16 cellular contexts compared by ENCODE assay signal in the genomic region with DNA sequence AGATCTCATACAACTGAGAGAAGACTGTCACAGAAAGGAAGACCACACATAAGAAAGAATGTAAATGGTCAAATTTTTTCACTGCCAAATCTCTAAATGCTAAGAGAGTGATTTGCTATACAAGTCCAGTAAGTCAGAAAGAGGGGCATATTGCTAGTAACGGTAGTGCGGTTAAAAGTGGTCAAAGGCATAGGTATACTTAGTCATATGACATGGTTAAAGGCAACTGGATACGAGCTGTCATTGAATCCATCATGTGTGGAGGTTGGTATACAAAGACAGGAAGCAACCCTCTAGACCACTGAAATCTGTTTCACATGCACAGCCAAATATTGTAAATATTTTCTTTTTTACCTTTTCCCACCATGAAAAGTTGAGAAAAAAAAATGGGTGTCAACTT. TPM values are rescaled to one million over a fixed set of nuclear protein-coding genes. Genes with fewer than 3 reads are reported as not detected.
DNase-seq lines count a peak whose midpoint lies in the region; ATAC-seq, FAIRE-seq and TF ChIP-seq lines count a peak whose summit lies in the region.
"Had no signal": no experiment of that assay in that cellular context is flagged by ENCODE, and none has a peak within 500 bp of the region (broad histone marks: within the 10 kb centered on the region; RNA-seq: fewer than 3 reads in every experiment).

No MANE protein-coding gene starts in this region.

- CTCF ChIA-PET in AG04450 (lab: Charles Lee) (no interaction called here), Caco-2 (lab: Charles Lee) (no interaction called here)

- peak overlapping the region; percentile 38 to 87 (median 66) for H3K27ac Mint-ChIP-seq in nephron
- no peak overlapping the region for H3K27ac Mint-ChIP-seq in Caco-2 (ENCODE audit: unreplicated experiment)
- H3K27ac Mint-ChIP-seq: activated T-helper 17 cell treated with anti-CD3 and anti-CD28 coated beads, Interleukin-2, amount 50 U/mL, for 72 hours; T-helper 2 cell treated with Interferon-gamma antibody and Interleukin-4, amounts not matched to agents 5 μg/mL and 100 μg/mL, for 36 hours had no signal

- peak overlapping the region; percentile 81 for H3K4me3 ChIP-seq in AG04450 (ENCODE audit: low read depth, low read length)
- H3K4me3 ChIP-seq in fibroblast of lung (replicated peaks in 1 of 4; ENCODE audit: control extremely low read depth in 1 of 4, insufficient read depth in 1 of 4, low read depth in 3 of 4, low read length in 4 of 4), result peak overlapping the region; percentile 81 to 88 (median 86)
- no peak overlapping the region for H3K4me3 ChIP-seq in Caco-2 (ENCODE audit: low read depth, low read length)

- no peak for DNase-seq in AG04450 (ENCODE audit: low read depth, low spot score)
- DNase-seq in RCC 7860 (ENCODE audit: low spot score), result peak; percentile 45
- DNase-seq in fibroblast of lung (ENCODE audit: low read depth in 2 of 2), result no peak
- DNase-seq in NCI-H2029 (lab: John Stamatoyannopoulos, UW), result no peak
- DNase-seq in globus pallidus (ENCODE audit: low spot score), result no peak
- DNase-seq in Caco-2, result no peak
- DNase-seq: cerebellar nuclear complex, DMS79 treated with DMSO at 0.1 percent for 48 hours, left lung, NCI-H1105 treated with DMSO at 0.1 percent for 48 hours, occipital lobe had no signal

- H3K4me1 ChIP-seq in fibroblast of lung (ENCODE audit: control insufficient read depth, extremely low read depth, insufficient read depth, low read length) (peaks cover 16% of the 10 kb centered on the region), Caco-2 (peaks cover 3% of the 10 kb centered on the region; the same call in 1 of the 2 replicates)

- H3K9me3 ChIP-seq in AG04450 (ENCODE audit: control insufficient read depth, insufficient read depth, low read length) (no peaks in the 10 kb centered on the region; the same call in 1 of the 2 replicates), fibroblast of lung (ENCODE audit: control insufficient read depth, insufficient read depth, low read depth, low read length) (no peaks in the 10 kb centered on the region), Caco-2 (no peaks in the 10 kb centered on the region)
- H3K9me3 ChIP-seq: left lung had no signal

- H3K36me3 Mint-ChIP-seq in nephron (ENCODE audit: low read depth) (no peaks in the 10 kb centered on the region), Caco-2 (ENCODE audit: insufficient read depth, unreplicated experiment) (no peaks in the 10 kb centered on the region)

- peak overlapping the region; percentile 66 for H3K27ac ChIP-seq in AG04450 (ENCODE audit: low read depth, low read length)
- H3K27ac ChIP-seq in fibroblast of lung (ENCODE audit: insufficient read depth, low read length), result peak overlapping the region; percentile 88

- H3K4me2 ChIP-seq in fibroblast of lung (ENCODE audit: extremely low read depth, insufficient read depth, low read length), result peak overlapping the region; percentile 85

- H3K27me3 ChIP-seq in AG04450 (ENCODE audit: control insufficient read depth, insufficient read depth, low read length) (no peaks in the 10 kb centered on the region), fibroblast of lung (ENCODE audit: control insufficient read depth, insufficient read depth, low read length) (no peaks in the 10 kb centered on the region), Caco-2 (replicated peaks; ENCODE audit: control insufficient read depth, insufficient read depth, low read length) (no peaks in the 10 kb centered on the region)

- no peak overlapping the region for H2AFZ ChIP-seq in fibroblast of lung (ENCODE audit: low read length)

- POLR2A ChIA-PET in AG04450 (lab: Yijun Ruan, JAX), result no interaction called here
- POLR2A ChIA-PET in Caco-2 (lab: Charles Lee), result no interaction called here

- intact Hi-C loops in Caco-2 (cut with micrococcal nuclease; ENCODE audit: unreplicated experiment), result no loop called here

- no TSS peak for BruUV-seq in Caco-2 (replicated peaks; lab: Mats Ljungman, UMichigan)

- H4K20me1 ChIP-seq in fibroblast of lung (ENCODE audit: control insufficient read depth, extremely low read depth, insufficient read depth, low read length), result no peaks in the 10 kb centered on the region

- H3K9ac ChIP-seq in fibroblast of lung (ENCODE audit: insufficient read depth, low read length), result peak overlapping the region; percentile 50

- peaks cover 6% of the 10 kb centered on the region for H3K36me3 ChIP-seq in fibroblast of lung (ENCODE audit: control insufficient read depth, insufficient read depth, low read length)
- no peaks in the 10 kb centered on the region for H3K36me3 ChIP-seq in Caco-2 (ENCODE audit: control insufficient read depth, insufficient read depth, low read length)
- H3K36me3 ChIP-seq: left lung had no signal

- TF ChIP-seq CTCF in AG04450 (IDR thresholded peaks at IDR 0.05; ENCODE audit: low read depth, low read length), result no peak
- TF ChIP-seq CTCF in fibroblast of lung (conservative IDR thresholded peaks at IDR 0.05 in 1 of 2, IDR thresholded peaks at IDR 0.05 in 1 of 2; ENCODE audit: low read depth in 1 of 2, low read length in 2 of 2), result no peak
- TF ChIP-seq CTCF in nephron (IDR thresholded peaks at IDR 0.05; ENCODE audit: unreplicated experiment in 3 of 3), result no peak
- TF ChIP-seq CTCF in Caco-2 (IDR thresholded peaks at IDR 0.05; ENCODE audit: insufficient read depth in 1 of 2, low read depth in 1 of 2, low read length in 1 of 2, severe bottlenecking in 1 of 2, unreplicated experiment in 1 of 2), result no peak

- H3K9me3 Mint-ChIP-seq in nephron, result no peaks in the 10 kb centered on the region
- H3K9me3 Mint-ChIP-seq in Caco-2 (ENCODE audit: unreplicated experiment), result no peaks in the 10 kb centered on the region
- H3K9me3 Mint-ChIP-seq: activated T-helper 17 cell treated with anti-CD3 and anti-CD28 coated beads, Interleukin-2, amount 50 U/mL, for 72 hours; T-helper 2 cell treated with Interferon-gamma antibody and Interleukin-4, amounts not matched to agents 5 μg/mL and 100 μg/mL, for 36 hours had no signal

- no peak for FAIRE-seq in RCC 7860 (lab: Jason Lieb, UNC)
- FAIRE-seq: GM12892 had no signal

- peaks cover 43% of the 10 kb centered on the region for H3K27me3 Mint-ChIP-seq in nephron (ENCODE audit: low read depth)
- H3K27me3 Mint-ChIP-seq in Caco-2 (ENCODE audit: insufficient read depth, unreplicated experiment), result peaks cover 6% of the 10 kb centered on the region

- H3K4me3 Mint-ChIP-seq in nephron (peak overlapping the region; percentile 91 to 92 (median 92)), Caco-2 (ENCODE audit: unreplicated experiment) (no peak overlapping the region)
- H3K4me3 Mint-ChIP-seq: activated T-helper 17 cell treated with anti-CD3 and anti-CD28 coated beads, Interleukin-2, amount 50 U/mL, for 72 hours; T-helper 2 cell treated with Interferon-gamma antibody and Interleukin-4, amounts not matched to agents 5 μg/mL and 100 μg/mL, for 36 hours had no signal

- peaks cover 43% of the 10 kb centered on the region for H3K4me1 Mint-ChIP-seq in nephron
- peaks cover 24% of the 10 kb centered on the region for H3K4me1 Mint-ChIP-seq in Caco-2 (ENCODE audit: low read depth, unreplicated experiment)
- H3K4me1 Mint-ChIP-seq: activated T-helper 17 cell treated with anti-CD3 and anti-CD28 coated beads, Interleukin-2, amount 50 U/mL, for 72 hours had no signal

- H3K79me2 ChIP-seq in fibroblast of lung (ENCODE audit: control insufficient read depth, insufficient read depth, low read length), result peaks cover 98% of the 10 kb centered on the region

- ATAC-seq in GM19463 (IDR thresholded peaks at IDR 0.05; ENCODE audit: unreplicated experiment), result no peak
- ATAC-seq: activated T-helper 17 cell treated with anti-CD3 and anti-CD28 coated beads, Interleukin-2, amount 50 U/mL, for 72 hours; left lung had no signal

RNA-seq across cellular contexts. Expression of gene INHBA, which starts 4.8 kb away (rescaled TPM):
- 28.1 and 28.5 TPM in 2 replicates for polyA plus RNA-seq in AG04450 (2011; rRNA removed)
- polyA minus RNA-seq in AG04450 (2011; rRNA and poly(A)+ RNA removed), result 87.0 and 104 TPM in 2 replicates
- 4.1 and 15.0 TPM in 2 replicates for total RNA-seq in fibroblast of lung
- polyA plus RNA-seq in fibroblast of lung, result 19.4 and 108 TPM in 2 replicates
- 25.5 and 155 TPM in 2 replicates for polyA plus RNA-seq in fibroblast of lung (2012)
- polyA minus RNA-seq in fibroblast of lung (ENCODE audit: low replicate concordance), result 54.1 and 277 TPM in 2 replicates
- 0.52 and 0.72 TPM in 2 replicates for total RNA-seq in Caco-2 (2022)
- total RNA-seq: activated T-helper 17 cell treated with anti-CD3 and anti-CD28 coated beads, Interleukin-2, amount 50 U/mL, for 72 hours had no signal
